In genomic region chr1:145705634-145706033, GRCh38 we compare ENCODE assay signal across 22 cellular contexts. TPM values are rescaled to one million over a fixed set of nuclear protein-coding genes. Genes with fewer than 3 reads are reported as not detected.
DNase-seq lines count a peak whose midpoint lies in the region; ATAC-seq, FAIRE-seq and TF ChIP-seq lines count a peak whose summit lies in the region.
"Had no signal": no experiment of that assay in that cellular context is flagged by ENCODE, and none has a peak within 500 bp of the region (broad histone marks: within the 10 kb centered on the region; RNA-seq: fewer than 3 reads in every experiment).

No MANE protein-coding gene starts in this region.

- no peaks in the 10 kb centered on the region for H3K9me3 Mint-ChIP-seq in CD4-positive, alpha-beta T cell
- H3K9me3 Mint-ChIP-seq: HFFc6 had no signal

- TF ChIP-seq RAD21 in IMR-90 (IDR thresholded peaks at IDR 0.05; ENCODE audit: low read length), result no peak
- TF ChIP-seq RAD21 in K562 (CRISPR knock-in tag; conservative IDR thresholded peaks at IDR 0.05 in 1 of 2, IDR thresholded peaks at IDR 0.05 in 1 of 2), result no peak

- intact Hi-C loops in IMR-90 (cut with micrococcal nuclease) (no loop called here), K562 (cut with micrococcal nuclease) (no loop called here), kidney (cut with DNase I) (no loop called here)
- intact Hi-C loops in CD4-positive, alpha-beta T cell (cut with DNase I, micrococcal nuclease), result no loop called here

- ATAC-seq in IMR-90 (ENCODE audit: low read depth) (no peak), K562 (no peak), GM21717 (IDR thresholded peaks at IDR 0.05; ENCODE audit: unreplicated experiment) (no peak)
- ATAC-seq in CD4-positive, alpha-beta T cell (ENCODE audit: poor library complexity), result no peak
- ATAC-seq: Right ventricle myocardium inferior had no signal

- CTCF ChIA-PET in IMR-90 (lab: Yijun Ruan, JAX) (no interaction called here), K562 (lab: Yijun Ruan, JAX; ENCODE audit: low intra/inter-chr PET ratio) (no interaction called here)
- CTCF ChIA-PET in CD4-positive, alpha-beta T cell (lab: Charles Lee), result no interaction called here

- WGBS in IMR-90 (ENCODE audit: extremely low coverage in 2 of 2, insufficient read length in 1 of 2), 2 experiments, result 80% methylated on average over 2 of the region's 7 CpGs; no CpG with 5 or more reads in 1 of the 2 experiments
- WGBS in K562 (ENCODE audit: insufficient coverage, low coverage, missing lambda C conversion rate), result 2% methylated on average over 7 of the region's 7 CpGs

- no peaks in the 10 kb centered on the region for H3K79me2 ChIP-seq in K562 (ENCODE audit: control insufficient read depth, insufficient read depth, low read length)

- H3K9me3 ChIP-seq in IMR-90 (ENCODE audit: control insufficient read depth, insufficient read depth, low read length) (no peaks in the 10 kb centered on the region), K562 (replicated peaks; ENCODE audit: control insufficient read depth, insufficient read depth, low read depth, low read length) (no peaks in the 10 kb centered on the region), kidney (ENCODE audit: control insufficient read depth in 1 of 2, low read length in 2 of 2) (no peaks in the 10 kb centered on the region)
- H3K9me3 ChIP-seq in CD4-positive, alpha-beta T cell (ENCODE audit: control insufficient read depth, low read length), result no peaks in the 10 kb centered on the region
- H3K9me3 ChIP-seq: BLaER1, Peyer's patch had no signal

- H3K9ac ChIP-seq in IMR-90 (ENCODE audit: low read depth, low read length) (no peak overlapping the region), K562 (ENCODE audit: insufficient read depth in 1 of 2, low read depth in 2 of 2, low read length in 2 of 2) (no peak overlapping the region), kidney (ENCODE audit: low read length in 2 of 2) (peak overlapping the region in 1 of 2 donors; percentile 68)
- H3K9ac ChIP-seq: BLaER1 had no signal

- no peak overlapping the region for H3K23ac ChIP-seq in IMR-90 (ENCODE audit: low read depth, low read length)

- no peak overlapping the region for H3K18ac ChIP-seq in IMR-90 (ENCODE audit: low read depth, low read length)

- no peaks in the 10 kb centered on the region for H3K36me3 Mint-ChIP-seq in CD4-positive, alpha-beta T cell (ENCODE audit: low read depth)
- H3K36me3 Mint-ChIP-seq: CD4-positive, alpha-beta memory T cell had no signal

- FAIRE-seq in K562 (lab: Jason Lieb, UNC), result no peak
- no peak for FAIRE-seq in kidney (lab: Jason Lieb, UNC)
- FAIRE-seq: GM12891 had no signal

- H2AFZ ChIP-seq in IMR-90 (replicated peaks; ENCODE audit: low read length, poor library complexity), result no peak overlapping the region
- H2AFZ ChIP-seq in K562 (ENCODE audit: low read depth, low read length), result no peak overlapping the region

- H3K4me3 ChIP-seq in IMR-90 (ENCODE audit: insufficient read depth, low read depth, low read length), result no peak overlapping the region
- H3K4me3 ChIP-seq in K562, result no peak overlapping the region
- H3K4me3 ChIP-seq in kidney (ENCODE audit: low read length in 2 of 2), result peak overlapping the region; percentile 74 to 79
- H3K4me3 ChIP-seq: BLaER1 had no signal

- no peak overlapping the region for H2BK20ac ChIP-seq in IMR-90 (ENCODE audit: low read depth, low read length)

- TF ChIP-seq POLR2A in IMR-90 (IDR thresholded peaks at IDR 0.05; ENCODE audit: low read depth, low read length), result no peak
- no peak for TF ChIP-seq POLR2A in K562 (conservative IDR thresholded peaks at IDR 0.05)

- no peak overlapping the region for H2AK5ac ChIP-seq in IMR-90 (ENCODE audit: low read depth, low read length)

- H2BK15ac ChIP-seq in IMR-90 (ENCODE audit: low read depth, low read length), result no peak overlapping the region

- DNase-seq in IMR-90, result no peak
- no peak for DNase-seq in K562 (ENCODE audit: extremely low read depth in 1 of 4, low spot score in 3 of 4)
- no peak for DNase-seq in kidney
- DNase-seq in CD4-positive, alpha-beta T cell, result no peak
- no peak for DNase-seq in DMS79 (lab: John Stamatoyannopoulos, UW)
- DNase-seq in activated CD4-positive, CD25-positive, alpha-beta regulatory T cell (lab: John Stamatoyannopoulos, UW), result no peak
- DNase-seq: CD4-positive, alpha-beta memory T cell; KG1; NCI-H1105; NCI-H146; NCI-H2029; NCI-H510A treated with DMSO at 0.1 percent for 48 hours; NCI-H748 treated with DMSO at 0.1 percent for 48 hours; NK-92 treated with Interleukin-12 subunit alpha and Interleukin-12 subunit beta, amount 100 ng/mL, for 24 hours; Peyer's patch had no signal

- POLR2A ChIA-PET in IMR-90 (lab: Charles Lee; ENCODE audit: unreplicated experiment) (no interaction called here), K562 (lab: Yijun Ruan, JAX) (interaction anchor here (1.5 kb wide), 1 partner anchor 10 kb away, joined by 5 read pairs; no protein-coding TSS in a partner anchor)
- POLR2A ChIA-PET in CD4-positive, alpha-beta T cell (lab: Charles Lee), result no interaction called here

- H3K27ac ChIP-seq in IMR-90 (ENCODE audit: insufficient read depth, low read length) (no peak overlapping the region), K562 (ENCODE audit: extremely low read depth, low read depth, low read length) (no peak overlapping the region), kidney (ENCODE audit: low read depth in 2 of 2, low read length in 2 of 2) (peak overlapping the region; percentile 56 to 88)
- no peak overlapping the region for H3K27ac ChIP-seq in CD4-positive, alpha-beta T cell (ENCODE audit: low read depth, low read length)
- H3K27ac ChIP-seq: BLaER1 had no signal

- H4K20me1 ChIP-seq in IMR-90 (ENCODE audit: insufficient read depth, low read length) (no peaks in the 10 kb centered on the region), K562 (replicated peaks; ENCODE audit: control insufficient read depth, insufficient read depth, low read length) (0 out of 2 replicates have a peak, but pooled peaks cover 4% of the 10 kb centered on the region)
- H4K20me1 ChIP-seq: BLaER1 had no signal

- H2BK5ac ChIP-seq in IMR-90 (ENCODE audit: low read depth, low read length, poor library complexity, severe bottlenecking), result no peak overlapping the region

- H3K4me1 Mint-ChIP-seq in CD4-positive, alpha-beta T cell (ENCODE audit: low read depth), result no peaks in the 10 kb centered on the region
- H3K4me1 Mint-ChIP-seq: CD4-positive, alpha-beta memory T cell had no signal

- H3K36me3 ChIP-seq in IMR-90 (ENCODE audit: control insufficient read depth, insufficient read depth, low read length) (no peaks in the 10 kb centered on the region), K562 (ENCODE audit: control insufficient read depth, insufficient read depth, low read length) (no peaks in the 10 kb centered on the region), kidney (ENCODE audit: control insufficient read depth in 1 of 2, insufficient read depth in 2 of 2, low read length in 2 of 2) (peaks cover 0 to 4% of the 10 kb centered on the region in 2 donors)
- H3K36me3 ChIP-seq: BLaER1, Peyer's patch had no signal

- no peaks in the 10 kb centered on the region for H3K27me3 Mint-ChIP-seq in CD4-positive, alpha-beta T cell

- no peak overlapping the region for H3K14ac ChIP-seq in IMR-90 (replicated peaks; ENCODE audit: low read depth, low read length)

- H3K27ac Mint-ChIP-seq in CD4-positive, alpha-beta T cell, result no peak overlapping the region
- H3K27ac Mint-ChIP-seq: CD4-positive, alpha-beta memory T cell had no signal

- no peak overlapping the region for H4K5ac ChIP-seq in IMR-90 (ENCODE audit: low read depth, low read length)

- H3K4me3 Mint-ChIP-seq in CD4-positive, alpha-beta T cell, result no peak overlapping the region
- H3K4me3 Mint-ChIP-seq: CD4-positive, alpha-beta memory T cell had no signal

- H3K9me1 ChIP-seq in IMR-90 (ENCODE audit: insufficient read depth, low read length) (peaks cover 15% of the 10 kb centered on the region), K562 (ENCODE audit: control insufficient read depth, insufficient read depth, low read length) (no peaks in the 10 kb centered on the region)

- dilution Hi-C loops in IMR-90 (cut with HindIII; ENCODE audit: low sequenced_read_pairs, unreplicated experiment), result no loop called here

- no peak overlapping the region for H2AK9ac ChIP-seq in IMR-90 (replicated peaks; ENCODE audit: low read depth, low read length, poor library complexity)

- no peak overlapping the region for H3K56ac ChIP-seq in IMR-90 (ENCODE audit: extremely low read depth, insufficient read depth, low read length)

- H3K4ac ChIP-seq in IMR-90 (ENCODE audit: low read depth, low read length), result no peak overlapping the region

- H3K79me1 ChIP-seq in IMR-90 (ENCODE audit: low read depth in 1 of 2, low read length in 2 of 2), result no peaks in the 10 kb centered on the region

- no peak for TF ChIP-seq EP300 in K562 (IDR thresholded peaks at IDR 0.05; ENCODE audit: low read length)

- no peak overlapping the region for H3K4me2 ChIP-seq in IMR-90 (ENCODE audit: low read depth, low read length)
- no peak overlapping the region for H3K4me2 ChIP-seq in K562 (ENCODE audit: insufficient read depth, low read length)
- H3K4me2 ChIP-seq: BLaER1 had no signal

- H3K27me3 ChIP-seq in IMR-90 (ENCODE audit: control insufficient read depth, insufficient read depth, low read length), result no peaks in the 10 kb centered on the region
- peaks cover 12 to 19% of the 10 kb centered on the region in 2 experiments; a peak in 4 of 5 replicates for H3K27me3 ChIP-seq in K562 (ENCODE audit: control insufficient read depth in 2 of 2, insufficient read depth in 2 of 2, low read length in 2 of 2)
- no peaks in the 10 kb centered on the region for H3K27me3 ChIP-seq in CD4-positive, alpha-beta T cell (ENCODE audit: control insufficient read depth, insufficient read depth, low read length)
- H3K27me3 ChIP-seq: BLaER1, Peyer's patch had no signal

- H3K4me1 ChIP-seq in IMR-90 (ENCODE audit: control insufficient read depth, insufficient read depth, low read length) (peaks cover 17% of the 10 kb centered on the region), K562 (replicated peaks in 1 of 2; ENCODE audit: control insufficient read depth in 2 of 2, insufficient read depth in 2 of 2, low read length in 2 of 2) (0 out of 5 replicates have a peak, but pooled peaks cover 0 to 4% of the 10 kb centered on the region in 2 experiments), kidney (ENCODE audit: control insufficient read depth in 1 of 2, insufficient read depth in 1 of 2, low read depth in 1 of 2, low read length in 2 of 2) (peaks cover 14 to 17% of the 10 kb centered on the region in 2 donors)
- H3K4me1 ChIP-seq: BLaER1 had no signal

- BruUV-seq in IMR-90 (replicated peaks; lab: Mats Ljungman, UMichigan) (no TSS peak), K562 (replicated peaks; lab: Mats Ljungman, UMichigan) (no TSS peak)

- H2BK120ac ChIP-seq in IMR-90 (ENCODE audit: low read depth, low read length), result no peak overlapping the region

- no peak overlapping the region for H4K91ac ChIP-seq in IMR-90 (ENCODE audit: insufficient read depth, low read depth, low read length)

- in situ Hi-C loops in IMR-90 (cut with MboI; ENCODE audit: low sequenced_read_pairs) (no loop called here), K562 (cut with MboI) (no loop called here)

- H4K8ac ChIP-seq in IMR-90 (ENCODE audit: low read depth in 2 of 2, low read length in 2 of 2), result no peak overlapping the region

- TF ChIP-seq CTCF in IMR-90 (conservative IDR thresholded peaks at IDR 0.05; ENCODE audit: low read depth, low read length) (no peak), K562 (IDR thresholded peaks at IDR 0.05 in 2 of 3, conservative IDR thresholded peaks at IDR 0.05 in 1 of 3; ENCODE audit: insufficient read depth in 2 of 3, low read depth in 1 of 3, low read length in 3 of 3) (no peak), kidney (IDR thresholded peaks at IDR 0.05; ENCODE audit: borderline replicate concordance, extremely low read depth, insufficient read depth) (no peak)
- TF ChIP-seq CTCF in CD4-positive, alpha-beta T cell (IDR thresholded peaks at IDR 0.05), result no peak

RNA-seq across cellular contexts. Expression of gene PDZK1, which starts 1.5 kb away (rescaled TPM):
- total RNA-seq in IMR-90 (2012; rRNA removed) (1.4 and 1.7 TPM in 2 replicates), K562 (2014; rRNA removed) (not detected in 2 replicates), K562 (2014; rRNA removed; fragmentation: Illumina TruSeq; extraction: Trizol) (0.10 and 0.22 TPM in 2 replicates), K562 (2015; rRNA removed; fragmentation: Illumina TruSeq; extraction: Trizol) (0.11 and 0.23 TPM in 2 replicates), K562 (2021) (0.13 and 0.22 TPM in 2 replicates), kidney (152 TPM)
- polyA plus RNA-seq in IMR-90 (2012; rRNA removed) (1.6 and 2.1 TPM in 2 replicates), K562 (2011; rRNA removed) (0.04 TPM in 1 of 2 replicates, not detected in the other), K562 (2014; fragmentation: Illumina TruSeq; extraction: Trizol) (not detected in 2 replicates), K562 (2014; fragmentation: Nextera tagmentation; extraction: Ambion mirVana) (under 1 TPM; 0.07 to 0.21 TPM), K562 (2014; rRNA removed) (0.08 and 0.16 TPM in 2 replicates), kidney (ENCODE audit: insufficient read depth, low read depth, low replicate concordance) (659 TPM)
- 0.21 and 1.9 TPM in 2 replicates for polyA plus RNA-seq in IMR-90 (2012; cell fraction: cytosol; rRNA removed)
- 0.42 and 4.7 TPM in 2 replicates for polyA plus RNA-seq in IMR-90 (2012; cell fraction: nucleus; rRNA removed; ENCODE audit: low replicate concordance)
- total RNA-seq in K562 (2011; cell fraction: chromatin; rRNA removed; ENCODE audit: low replicate concordance), result not detected in 2 replicates
- not detected in 2 replicates for total RNA-seq in K562 (2011; cell fraction: nucleolus; rRNA removed)
- 1.2 TPM in 1 of 2 replicates, not detected in the other for total RNA-seq in K562 (2011; cell fraction: nucleoplasm; rRNA removed)
- 0.03 TPM in 1 of 2 replicates, not detected in the other for polyA plus RNA-seq in K562 (2011; cell fraction: cytosol; rRNA removed)
- polyA plus RNA-seq in K562 (2011; cell fraction: nucleus; rRNA removed), result 0.14 and 0.22 TPM in 2 replicates
- 0.25 and 0.43 TPM in 2 replicates for polyA plus RNA-seq in K562 (2012)
- 0.27 TPM in 1 of 2 replicates, not detected in the other for polyA minus RNA-seq in K562 (2011; rRNA and poly(A)+ RNA removed)
- polyA minus RNA-seq in K562 (2011; cell fraction: cytosol; rRNA and poly(A)+ RNA removed), result not detected in 2 replicates
- polyA minus RNA-seq in K562 (2011; cell fraction: nucleus; rRNA and poly(A)+ RNA removed), result 0.11 TPM in 1 of 2 replicates, not detected in the other
- total RNA-seq in CD4-positive, alpha-beta T cell, result not detected
- total RNA-seq: CD4-positive, alpha-beta memory T cell; H4 had no signal

RNA-seq across cellular contexts. Expression of gene CD160, which starts 13.7 kb away (rescaled TPM):
- total RNA-seq in IMR-90 (2012; rRNA removed), result not detected in 2 replicates
- polyA plus RNA-seq in IMR-90 (2012; rRNA removed), result not detected in 2 replicates
- polyA plus RNA-seq in IMR-90 (2012; cell fraction: cytosol; rRNA removed), result not detected in 2 replicates
- not detected in 2 replicates for polyA plus RNA-seq in IMR-90 (2012; cell fraction: nucleus; rRNA removed; ENCODE audit: low replicate concordance)
- not detected in 2 replicates for total RNA-seq in K562 (2011; cell fraction: chromatin; rRNA removed; ENCODE audit: low replicate concordance)
- not detected in 2 replicates for total RNA-seq in K562 (2011; cell fraction: nucleolus; rRNA removed)
- total RNA-seq in K562 (2011; cell fraction: nucleoplasm; rRNA removed), result not detected in 2 replicates
- not detected in 2 replicates for total RNA-seq in K562 (2014; rRNA removed)
- total RNA-seq in K562 (2014; rRNA removed; fragmentation: Illumina TruSeq; extraction: Trizol), result not detected in 2 replicates
- total RNA-seq in K562 (2015; rRNA removed; fragmentation: Illumina TruSeq; extraction: Trizol), result not detected in 2 replicates
- not detected in 2 replicates for total RNA-seq in K562 (2021)
- polyA plus RNA-seq in K562 (2011; rRNA removed), result 0.05 TPM in 1 of 2 replicates, not detected in the other
- not detected in 2 replicates for polyA plus RNA-seq in K562 (2011; cell fraction: cytosol; rRNA removed)
- not detected in 2 replicates for polyA plus RNA-seq in K562 (2011; cell fraction: nucleus; rRNA removed)
- 0.17 and 0.22 TPM in 2 replicates for polyA plus RNA-seq in K562 (2012)
- polyA plus RNA-seq in K562 (2014; fragmentation: Illumina TruSeq; extraction: Trizol), result not detected in 2 replicates
- under 1 TPM in 1 of 2 experiments, not detected in 1; 0.01 TPM for polyA plus RNA-seq in K562 (2014; fragmentation: Nextera tagmentation; extraction: Ambion mirVana)
- not detected in 2 replicates for polyA plus RNA-seq in K562 (2014; rRNA removed)
- polyA minus RNA-seq in K562 (2011; rRNA and poly(A)+ RNA removed), result not detected in 2 replicates
- not detected in 2 replicates for polyA minus RNA-seq in K562 (2011; cell fraction: cytosol; rRNA and poly(A)+ RNA removed)
- polyA minus RNA-seq in K562 (2011; cell fraction: nucleus; rRNA and poly(A)+ RNA removed), result not detected in 2 replicates
- 0.60 TPM for total RNA-seq in kidney
- polyA plus RNA-seq in kidney (ENCODE audit: insufficient read depth, low read depth, low replicate concordance), result not detected
- not detected for total RNA-seq in CD4-positive, alpha-beta T cell
- total RNA-seq: CD4-positive, alpha-beta memory T cell; G401; H4; HFFc6; Right ventricle myocardium inferior had no signal

Comparison
In these comparisons a context has a peak if more than half of its experiments do, and no peak if none do; other contexts are left out.
1. H3K27ac ChIP-seq: peak in kidney (2 of 2); none in IMR-90 (single experiment), K562 (single experiment) and CD4-positive, alpha-beta T cell (single experiment).
2. H3K4me3 ChIP-seq: peak in kidney (2 of 2); none in IMR-90 (single experiment) and K562 (single experiment).
3. RNA of gene PDZK1, which starts 1.5 kb away (total RNA-seq): 152 TPM in kidney (single experiment); 1.4 to 1.7 TPM in IMR-90, not detected in CD4-positive, alpha-beta T cell and 0.10 to 1.2 TPM in K562; every median in the first group is over 10 times any median in the second.